ENCODE assay signal across 1 cellular context in the genomic region with DNA sequence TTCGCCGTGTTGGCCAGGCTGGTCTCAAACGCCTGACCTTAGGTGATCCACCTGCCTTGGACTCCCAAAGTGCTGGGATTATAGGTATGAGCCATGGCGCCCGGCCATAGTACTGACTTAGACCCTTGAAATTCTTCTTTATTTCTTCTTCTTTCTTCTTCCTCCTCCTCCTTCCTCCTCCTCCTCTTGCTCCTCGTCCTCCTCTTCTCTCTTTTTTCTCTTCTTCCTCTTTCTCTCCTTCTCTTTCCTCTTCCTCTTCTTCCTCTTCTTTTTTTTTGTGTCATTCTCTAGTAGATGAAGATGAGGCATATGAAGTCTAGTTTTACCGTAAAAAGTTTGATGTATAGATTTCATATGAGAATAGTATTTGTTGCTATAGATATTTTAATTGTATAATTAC.
TF ChIP-seq lines count a peak whose summit lies in the region.

No MANE protein-coding gene starts in this region.

TF ChIP-seq in endothelial cell of umbilical vein, 7 proteins besides CTCF, POLR2A, EP300 and RAD21 (continued from another document):
- TF ChIP-seq, protein P1, sequence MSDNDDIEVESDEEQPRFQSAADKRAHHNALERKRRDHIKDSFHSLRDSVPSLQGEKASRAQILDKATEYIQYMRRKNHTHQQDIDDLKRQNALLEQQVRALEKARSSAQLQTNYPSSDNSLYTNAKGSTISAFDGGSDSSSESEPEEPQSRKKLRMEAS (IDR thresholded peaks at IDR 0.05; ENCODE audit: insufficient read depth, insufficient read length) = no peak
- TF ChIP-seq MYC (IDR thresholded peaks at IDR 0.05; ENCODE audit: low read depth, low read length) (no peak), JUN (IDR thresholded peaks at IDR 0.05; ENCODE audit: borderline replicate concordance, insufficient read depth, insufficient read length, low read depth) (no peak)
